In the genomic region with DNA sequence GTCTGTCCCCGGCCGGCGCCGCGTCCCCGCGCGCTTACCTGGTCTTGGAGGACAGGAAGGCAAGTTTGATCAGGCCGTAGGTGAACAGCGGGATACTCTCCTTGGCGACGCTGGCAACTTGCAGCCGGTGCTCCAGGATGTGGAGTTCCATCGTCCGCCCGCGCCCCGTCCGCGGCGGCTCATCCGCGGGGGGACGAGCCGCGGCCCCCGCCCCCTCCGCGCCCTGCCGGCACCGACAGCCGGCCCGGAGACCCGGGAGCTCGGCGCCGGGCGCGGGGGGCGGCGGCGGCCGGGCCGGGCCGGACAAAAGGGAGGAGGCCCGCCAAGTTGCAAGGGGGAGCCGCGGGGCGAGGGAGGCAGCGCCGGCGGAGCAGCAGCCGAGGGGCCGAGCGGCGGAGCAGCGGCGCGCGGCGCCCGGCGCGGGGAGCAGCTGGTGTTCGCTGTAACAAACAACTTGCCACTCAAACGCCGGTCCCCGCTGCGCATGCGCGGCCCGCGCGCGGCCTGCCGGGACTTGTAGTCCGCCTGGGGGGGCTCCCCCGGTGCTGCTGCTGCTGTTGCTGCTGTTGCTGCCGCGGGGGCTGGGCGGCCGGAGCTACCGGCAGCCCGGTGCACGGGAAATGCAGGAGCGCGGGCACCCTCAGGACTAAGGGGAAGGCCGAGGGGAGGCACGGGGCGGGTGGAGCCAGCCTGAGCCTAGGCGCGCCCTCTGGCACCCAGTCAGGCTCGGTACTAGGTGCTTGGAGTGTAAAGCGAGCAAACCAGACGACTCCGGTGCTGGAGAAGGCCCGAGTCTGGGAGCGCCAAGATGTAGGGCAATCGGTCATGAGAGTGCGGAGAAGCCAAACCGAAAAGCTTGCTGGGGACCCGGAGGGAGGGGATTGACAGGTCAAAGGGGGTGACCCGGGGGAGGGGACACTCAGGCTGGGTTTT, we compare ENCODE assay signal across 8 cellular contexts.
DNase-seq lines count a peak whose midpoint lies in the region; ATAC-seq and TF ChIP-seq lines count a peak whose summit lies in the region.
"Not testable (repeated sequence)": the region's sequence is repeated elsewhere in the genome, so short reads cannot be mapped to it uniquely, and the experiment has no call there.

No MANE protein-coding gene starts in this region.

- H3K9me3 Mint-ChIP-seq in activated CD8-positive, alpha-beta memory T cell treated with anti-CD3 and anti-CD28 coated beads, Interleukin-2, amount 10 ng/mL, durations not matched to agents 7 days and 5 days (ENCODE audit: low read depth); chondrocyte (ENCODE audit: low read depth); naive thymus-derived CD4-positive, alpha-beta T cell: not testable (repeated sequence)

- DNase-seq in MG63 (peak; percentile 62), chondrocyte (ENCODE audit: low spot score) (peak; percentile 30)
- not testable (repeated sequence) for DNase-seq in activated CD8-positive, alpha-beta memory T cell treated with anti-CD3 and anti-CD28 coated beads, Interleukin-2, amount 10 ng/mL, durations not matched to agents 7 days and 5 days
- DNase-seq in naive thymus-derived CD4-positive, alpha-beta T cell, result peak; percentile 15 to 69 (median 62)
- DNase-seq in stimulated activated CD8-positive, alpha-beta memory T cell treated with anti-CD3 and anti-CD28 coated beads, Interleukin-4, amount 100 ng/mL, for 1 hour (ENCODE audit: low read depth in 2 of 2, low spot score in 1 of 2), result peak; percentile 8 to 13

- not testable (repeated sequence) for H3K27ac Mint-ChIP-seq in activated CD8-positive, alpha-beta memory T cell treated with anti-CD3 and anti-CD28 coated beads, Interleukin-2, amount 10 ng/mL, durations not matched to agents 7 days and 5 days; chondrocyte (ENCODE audit: unreplicated experiment); naive thymus-derived CD4-positive, alpha-beta T cell

- not testable (repeated sequence) for H3K9me3 ChIP-seq in MG63; naive thymus-derived CD4-positive, alpha-beta T cell (ENCODE audit: control insufficient read depth in 2 of 3, low read length in 3 of 3)

- not testable (repeated sequence) for H3K36me3 ChIP-seq in MG63; naive thymus-derived CD4-positive, alpha-beta T cell (ENCODE audit: control insufficient read depth in 2 of 3, insufficient read depth in 3 of 3, low read length in 3 of 3)

- peak overlapping the region; percentile 39 for H3K4me3 ChIP-seq in MG63
- H3K4me3 ChIP-seq in naive thymus-derived CD4-positive, alpha-beta T cell (ENCODE audit: low read length), result not testable (repeated sequence)

- H3K27me3 Mint-ChIP-seq in activated CD8-positive, alpha-beta memory T cell treated with anti-CD3 and anti-CD28 coated beads, Interleukin-2, amount 10 ng/mL, durations not matched to agents 7 days and 5 days; chondrocyte (ENCODE audit: low read depth); naive thymus-derived CD4-positive, alpha-beta T cell: not testable (repeated sequence)

- H3K4me1 Mint-ChIP-seq in activated CD8-positive, alpha-beta memory T cell treated with anti-CD3 and anti-CD28 coated beads, Interleukin-2, amount 10 ng/mL, durations not matched to agents 7 days and 5 days; chondrocyte (ENCODE audit: low read depth); naive thymus-derived CD4-positive, alpha-beta T cell: not testable (repeated sequence)

- not testable (repeated sequence) for H3K4me3 Mint-ChIP-seq in activated CD8-positive, alpha-beta memory T cell treated with anti-CD3 and anti-CD28 coated beads, Interleukin-2, amount 10 ng/mL, durations not matched to agents 7 days and 5 days
- H3K4me3 Mint-ChIP-seq in chondrocyte (ENCODE audit: unreplicated experiment), result peak overlapping the region; percentile 49
- H3K4me3 Mint-ChIP-seq in naive thymus-derived CD4-positive, alpha-beta T cell, result peak overlapping the region in 5 of 10 donors; percentile 38 to 80 (median 44)

- H3K4me1 ChIP-seq in naive thymus-derived CD4-positive, alpha-beta T cell (ENCODE audit: control insufficient read depth in 2 of 2, insufficient read depth in 2 of 2, low read length in 2 of 2), result not testable (repeated sequence)

- not testable (repeated sequence) for H3K27me3 ChIP-seq in MG63; naive thymus-derived CD4-positive, alpha-beta T cell (ENCODE audit: control insufficient read depth in 2 of 2, insufficient read depth in 2 of 2, low read length in 2 of 2)

- POLR2A ChIA-PET in naive thymus-derived CD4-positive, alpha-beta T cell (lab: Charles Lee), result not testable (repeated sequence)

- intact Hi-C loops in naive thymus-derived CD4-positive, alpha-beta T cell (cut with micrococcal nuclease), result not testable (repeated sequence)

- peak; percentile 86 for ATAC-seq in GM18499 (IDR thresholded peaks at IDR 0.05; ENCODE audit: insufficient read depth, unreplicated experiment)
- peak; percentile 93 for ATAC-seq in GM21390 (IDR thresholded peaks at IDR 0.05; ENCODE audit: unreplicated experiment)
- ATAC-seq in HG02970 (IDR thresholded peaks at IDR 0.05; ENCODE audit: low FRiP score, unreplicated experiment), result peak; percentile 97
- peak; percentile 96 for ATAC-seq in activated CD8-positive, alpha-beta memory T cell treated with anti-CD3 and anti-CD28 coated beads, Interleukin-2, amount 10 ng/mL, durations not matched to agents 7 days and 5 days
- peak; percentile 96 for ATAC-seq in naive thymus-derived CD4-positive, alpha-beta T cell

- H3K27ac ChIP-seq in naive thymus-derived CD4-positive, alpha-beta T cell (ENCODE audit: low read depth, low read length), result not testable (repeated sequence)

- H3K36me3 Mint-ChIP-seq in activated CD8-positive, alpha-beta memory T cell treated with anti-CD3 and anti-CD28 coated beads, Interleukin-2, amount 10 ng/mL, durations not matched to agents 7 days and 5 days; chondrocyte (ENCODE audit: low read depth); naive thymus-derived CD4-positive, alpha-beta T cell: not testable (repeated sequence)

- TF ChIP-seq CTCF in chondrocyte (IDR thresholded peaks at IDR 0.05), result not testable (repeated sequence)

- CTCF ChIA-PET in activated CD8-positive, alpha-beta memory T cell treated with anti-CD3 and anti-CD28 coated beads, Interleukin-2, amount 10 ng/mL, durations not matched to agents 7 days and 5 days (lab: Charles Lee); naive thymus-derived CD4-positive, alpha-beta T cell (lab: Charles Lee): not testable (repeated sequence)
